In the genomic region with DNA sequence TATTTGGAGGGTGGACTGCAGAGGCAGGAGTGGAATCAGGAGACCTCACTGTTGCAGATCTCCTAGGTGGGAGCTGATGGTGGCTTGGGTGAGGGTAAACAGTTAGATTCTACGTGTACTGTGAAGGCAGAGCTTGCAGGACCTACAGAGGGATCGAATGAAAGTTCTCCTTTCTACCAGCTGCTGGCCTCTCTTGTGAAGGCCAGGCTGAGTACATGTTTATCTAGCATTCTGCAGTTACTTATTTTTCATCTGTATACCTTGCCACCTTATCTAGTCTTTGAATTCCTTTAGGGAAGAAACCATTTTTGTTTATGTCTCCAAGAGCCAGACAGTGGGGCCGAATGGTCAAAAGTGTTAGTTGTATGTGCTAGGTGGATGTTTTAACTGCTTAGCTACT, we compare ENCODE assay signal across 1 cellular context.
TF ChIP-seq lines count a peak whose summit lies in the region.

No MANE protein-coding gene starts in this region.

TF ChIP-seq in IMR-90, 13 proteins besides CTCF, POLR2A, EP300 and RAD21:
- TF ChIP-seq RCOR1 (IDR thresholded peaks at IDR 0.05; ENCODE audit: insufficient replicate concordance, low read length) (no peak), MXI1 (IDR thresholded peaks at IDR 0.05; ENCODE audit: borderline replicate concordance, low read depth, low read length) (no peak), BHLHE40 (IDR thresholded peaks at IDR 0.05; ENCODE audit: low read depth, low read length) (no peak), CHD1 (IDR thresholded peaks at IDR 0.05; ENCODE audit: low read depth, low read length) (no peak)
